10 cellular contexts compared by ENCODE assay signal in the genomic region with DNA sequence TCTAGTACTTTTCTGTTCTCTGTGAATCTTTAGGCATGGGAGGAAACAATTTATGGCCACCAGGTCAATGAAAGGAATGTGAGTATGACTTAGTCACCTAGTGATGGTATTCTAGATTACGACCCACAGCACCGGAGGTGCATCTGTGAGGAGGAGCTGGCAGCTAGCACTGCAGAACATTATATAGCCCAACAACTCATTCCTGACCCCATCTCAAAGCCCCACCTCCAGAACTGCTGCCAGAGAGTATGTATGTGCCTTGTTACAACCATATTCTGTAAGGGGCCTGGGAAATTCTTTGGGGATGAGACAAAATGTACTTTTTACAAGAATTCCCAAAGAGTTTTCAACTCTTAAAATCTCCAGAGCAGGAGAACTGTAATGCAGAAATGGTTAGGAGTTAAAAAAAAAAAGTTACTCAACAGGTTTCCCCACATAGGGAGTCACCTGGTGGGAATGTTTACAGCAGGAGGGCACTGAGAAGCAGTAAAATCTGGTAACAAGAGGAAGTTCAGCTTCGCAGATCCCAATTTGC. TPM values are rescaled to one million over a fixed set of nuclear protein-coding genes. Genes with fewer than 3 reads are reported as not detected.
A peak's percentile ranks its signal among the peaks of the same experiment; 100 is the strongest.
DNase-seq lines count a peak whose midpoint lies in the region; ATAC-seq and TF ChIP-seq lines count a peak whose summit lies in the region.
"Had no signal": no experiment of that assay in that cellular context is flagged by ENCODE, and none has a peak within 500 bp of the region (broad histone marks: within the 10 kb centered on the region; RNA-seq: fewer than 3 reads in every experiment).

No MANE protein-coding gene starts in this region.

- H3K27me3 Mint-ChIP-seq in activated naive CD4-positive, alpha-beta T cell treated with anti-CD3 and anti-CD28 coated beads, Interleukin-2, amount 10 ng/mL, durations not matched to agents 7 days and 5 days = no peaks in the 10 kb centered on the region

- peaks cover 11% of the 10 kb centered on the region for H3K36me3 Mint-ChIP-seq in activated naive CD4-positive, alpha-beta T cell treated with anti-CD3 and anti-CD28 coated beads, Interleukin-2, amount 10 ng/mL, durations not matched to agents 7 days and 5 days

- H3K27ac Mint-ChIP-seq in activated naive CD4-positive, alpha-beta T cell treated with anti-CD3 and anti-CD28 coated beads, Interleukin-2, amount 10 ng/mL, durations not matched to agents 7 days and 5 days = peak overlapping the region; percentile 42

- no peak overlapping the region for H3K27ac ChIP-seq in coronary artery
- H3K27ac ChIP-seq: WERI-Rb-1 had no signal

- peaks cover 2% of the 10 kb centered on the region for H3K4me1 Mint-ChIP-seq in activated naive CD4-positive, alpha-beta T cell treated with anti-CD3 and anti-CD28 coated beads, Interleukin-2, amount 10 ng/mL, durations not matched to agents 7 days and 5 days

- CTCF ChIA-PET in activated naive CD4-positive, alpha-beta T cell treated with anti-CD3 and anti-CD28 coated beads, Interleukin-2, amount 10 ng/mL, durations not matched to agents 7 days and 5 days (lab: Charles Lee) = interaction anchor here (0.6 kb wide), 1 partner anchor 177 kb away, joined by 4 read pairs; no protein-coding TSS in a partner anchor

- H3K4me3 ChIP-seq in coronary artery = no peak overlapping the region

- no peak overlapping the region for H3K4me3 Mint-ChIP-seq in activated naive CD4-positive, alpha-beta T cell treated with anti-CD3 and anti-CD28 coated beads, Interleukin-2, amount 10 ng/mL, durations not matched to agents 7 days and 5 days

- ATAC-seq in Right ventricle myocardium inferior (no peak), HG03025 (IDR thresholded peaks at IDR 0.05; ENCODE audit: low FRiP score, unreplicated experiment) (no peak)

- TF ChIP-seq CTCF in coronary artery (IDR thresholded peaks at IDR 0.05) = no peak

- no peak for DNase-seq in activated naive CD4-positive, alpha-beta T cell treated with anti-CD3 and anti-CD28 coated beads, Interleukin-2, amount 10 ng/mL, durations not matched to agents 7 days and 5 days
- no peak for DNase-seq in activated naive CD4-positive, alpha-beta T cell (lab: John Stamatoyannopoulos, UW)
- DNase-seq in astrocyte of the hippocampus (ENCODE audit: low read depth, low spot score) = peak; percentile 72
- peak; percentile 91 for DNase-seq in kidney tubule cell (ENCODE audit: low spot score)
- DNase-seq in coronary artery (ENCODE audit: low spot score) = no peak
- no peak for DNase-seq in Right ventricle myocardium inferior (ENCODE audit: missing footprints)
- DNase-seq in Kasumi-1 (lab: John Stamatoyannopoulos, UW) = no peak
- DNase-seq: BE2C, WERI-Rb-1 had no signal

- no peaks in the 10 kb centered on the region for H3K9me3 Mint-ChIP-seq in activated naive CD4-positive, alpha-beta T cell treated with anti-CD3 and anti-CD28 coated beads, Interleukin-2, amount 10 ng/mL, durations not matched to agents 7 days and 5 days

- intact Hi-C loops in Right ventricle myocardium inferior (cut with DNase I) = no loop called here

RNA-seq across cellular contexts. Expression of a gene that starts 34.9 kb away (rescaled TPM):
- 9.6 TPM for total RNA-seq in Right ventricle myocardium inferior

Comparison
In these comparisons a context has a peak if more than half of its experiments do, and no peak if none do; other contexts are left out.
1. DNase-seq: peak in astrocyte of the hippocampus (single experiment) and kidney tubule cell (single experiment); none in activated naive CD4-positive, alpha-beta T cell treated with anti-CD3 and anti-CD28 coated beads, Interleukin-2, amount 10 ng/mL, durations not matched to agents 7 days and 5 days (single experiment), activated naive CD4-positive, alpha-beta T cell (0 of 4), coronary artery (single experiment), Right ventricle myocardium inferior (single experiment) and Kasumi-1 (0 of 2).